Comparison of ENCODE assay signal across 10 cellular contexts in the genomic region with DNA sequence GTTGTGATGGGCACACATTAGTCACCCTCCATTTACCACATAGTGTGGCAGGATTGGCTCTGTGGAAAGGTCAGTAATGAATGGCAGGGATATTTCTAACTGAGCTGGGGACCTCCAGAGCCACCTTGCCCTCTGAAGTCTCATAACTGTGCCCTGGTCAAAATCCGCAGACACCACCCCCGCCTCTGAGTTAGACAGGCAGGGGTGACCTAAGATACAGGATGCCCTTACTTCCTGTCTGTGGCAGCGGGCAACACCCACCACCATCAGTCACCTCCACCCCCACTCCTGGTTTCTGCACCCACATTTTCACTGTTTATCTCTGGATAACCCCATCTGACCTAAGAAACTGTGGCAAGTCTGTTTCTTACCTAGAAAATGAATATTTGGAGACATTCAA. TPM values are rescaled to one million over a fixed set of nuclear protein-coding genes. Genes with fewer than 3 reads are reported as not detected.
A peak's percentile ranks its signal among the peaks of the same experiment; 100 is the strongest.
DNase-seq lines count a peak whose midpoint lies in the region; ATAC-seq and TF ChIP-seq lines count a peak whose summit lies in the region.
"Had no signal": no experiment of that assay in that cellular context is flagged by ENCODE, and none has a peak within 500 bp of the region (broad histone marks: within the 10 kb centered on the region; RNA-seq: fewer than 3 reads in every experiment).

No MANE protein-coding gene starts in this region.

- POLR2A ChIA-PET in MCF 10A (lab: Yijun Ruan, JAX) = interaction anchor here (0.6 to 2.7 kb wide), 3 partner anchors 11 to 489 kb away, joined by 3 to 9 read pairs (median 3); no protein-coding TSS in a partner anchor

- no peak for TF ChIP-seq POLR2A in sigmoid colon (IDR thresholded peaks at IDR 0.05)

- intact Hi-C loops in MCF 10A (cut with micrococcal nuclease) (no loop called here), mammary epithelial cell (cut with micrococcal nuclease) (no loop called here), sigmoid colon (cut with DNase I) (no loop called here)

- H3K27ac ChIP-seq in mammary epithelial cell (ENCODE audit: insufficient read depth, low read depth, low read length) = no peak overlapping the region
- H3K27ac ChIP-seq in sigmoid colon = no peak overlapping the region
- H3K27ac ChIP-seq: right atrium auricular region had no signal

- H3K36me3 ChIP-seq in mammary epithelial cell (ENCODE audit: insufficient read depth, low read length) (no peaks in the 10 kb centered on the region), sigmoid colon (no peaks in the 10 kb centered on the region)
- H3K36me3 ChIP-seq: right atrium auricular region had no signal

- DNase-seq in MCF 10A (ENCODE audit: unreplicated experiment) (no peak), mammary epithelial cell (no peak), T-helper 9 cell (peak; percentile 37), sigmoid colon (no peak), kidney tubule cell (ENCODE audit: low spot score) (no peak), NCI-H446 treated with DMSO at 0.1 percent for 48 hours (lab: John Stamatoyannopoulos, UW) (no peak)
- DNase-seq in stimulated activated naive CD8-positive, alpha-beta T cell treated with anti-CD3 and anti-CD28 coated beads, Interleukin-15, amount 100 ng/mL, for 72 hours = peak; percentile 64 to 93

- no peak overlapping the region for H3K4me3 ChIP-seq in mammary epithelial cell (replicated peaks in 1 of 3; ENCODE audit: insufficient read depth in 1 of 3, low read depth in 2 of 3, low read length in 3 of 3)
- no peak overlapping the region for H3K4me3 ChIP-seq in sigmoid colon
- H3K4me3 ChIP-seq: K562, right atrium auricular region had no signal

- H3K27ac Mint-ChIP-seq in MCF 10A (ENCODE audit: low read depth, unreplicated experiment) (peak overlapping the region; percentile 4), brain (peak overlapping the region; percentile 38 to 90 (median 73))
- H3K27ac Mint-ChIP-seq in stimulated activated naive CD8-positive, alpha-beta T cell treated with anti-CD3 and anti-CD28 coated beads, Interleukin-15, amount 100 ng/mL, for 72 hours = peak overlapping the region; percentile 51 to 89

- no peaks in the 10 kb centered on the region for H3K79me2 ChIP-seq in mammary epithelial cell (ENCODE audit: insufficient read depth, low read length)

- no peak overlapping the region for H3K9ac ChIP-seq in mammary epithelial cell (ENCODE audit: insufficient read depth, low read length)

- BruUV-seq in MCF 10A (replicated peaks; lab: Mats Ljungman, UMichigan) = no TSS peak
- no TSS peak for BruUV-seq in mammary epithelial cell (replicated peaks; lab: Mats Ljungman, UMichigan)

- peak; percentile 98 for ATAC-seq in stimulated activated naive CD8-positive, alpha-beta T cell treated with anti-CD3 and anti-CD28 coated beads, Interleukin-15, amount 100 ng/mL, for 72 hours
- ATAC-seq: K562 had no signal

- no peaks in the 10 kb centered on the region for H4K20me1 ChIP-seq in mammary epithelial cell (ENCODE audit: insufficient read depth, low read length)

- H3K4me3 Mint-ChIP-seq in MCF 10A (ENCODE audit: unreplicated experiment) (no peak overlapping the region), brain (no peak overlapping the region)
- H3K4me3 Mint-ChIP-seq in stimulated activated naive CD8-positive, alpha-beta T cell treated with anti-CD3 and anti-CD28 coated beads, Interleukin-15, amount 100 ng/mL, for 72 hours = peak overlapping the region; percentile 24 to 67

- no peak overlapping the region for H2AFZ ChIP-seq in mammary epithelial cell (ENCODE audit: low read depth, low read length)

- CTCF ChIA-PET in MCF 10A (lab: Yijun Ruan, JAX) (interaction anchor here (0.5 to 8.2 kb wide), 5 partner anchors 18 to 154 kb away, joined by 3 to 42 read pairs (median 3); no protein-coding TSS in a partner anchor), mammary epithelial cell (lab: Charles Lee; ENCODE audit: low non-redundant PET) (no interaction called here)

- H3K27me3 Mint-ChIP-seq in MCF 10A (ENCODE audit: insufficient read depth, unreplicated experiment) (no peaks in the 10 kb centered on the region), brain (peaks cover 8% of the 10 kb centered on the region)
- H3K27me3 Mint-ChIP-seq in stimulated activated naive CD8-positive, alpha-beta T cell treated with anti-CD3 and anti-CD28 coated beads, Interleukin-15, amount 100 ng/mL, for 72 hours = peaks cover 54% of the 10 kb centered on the region

- H3K4me2 ChIP-seq in mammary epithelial cell (ENCODE audit: insufficient read depth, low read depth, low read length) = no peak overlapping the region

- TF ChIP-seq EP300 in sigmoid colon (IDR thresholded peaks at IDR 0.05) = no peak

- H3K4me1 Mint-ChIP-seq in MCF 10A (ENCODE audit: insufficient read depth, unreplicated experiment) = peaks cover 33% of the 10 kb centered on the region
- H3K4me1 Mint-ChIP-seq in brain = peaks cover 81% of the 10 kb centered on the region
- H3K4me1 Mint-ChIP-seq in stimulated activated naive CD8-positive, alpha-beta T cell treated with anti-CD3 and anti-CD28 coated beads, Interleukin-15, amount 100 ng/mL, for 72 hours = peaks cover 75% of the 10 kb centered on the region

- dilution Hi-C loops in mammary epithelial cell (cut with HindIII; ENCODE audit: low sequenced_read_pairs) = loop anchor here (5.0 kb wide), 1 partner anchor 43 kb away; no protein-coding TSS in a partner anchor

- in situ Hi-C loops in mammary epithelial cell (cut with MboI; ENCODE audit: low sequenced_read_pairs in 2 of 2) = no loop called here

- H3K9me3 Mint-ChIP-seq in MCF 10A (ENCODE audit: unreplicated experiment) (no peaks in the 10 kb centered on the region), brain (peaks cover 0 to 9% (median 0%) of the 10 kb centered on the region in 5 experiments)
- no peaks in the 10 kb centered on the region for H3K9me3 Mint-ChIP-seq in stimulated activated naive CD8-positive, alpha-beta T cell treated with anti-CD3 and anti-CD28 coated beads, Interleukin-15, amount 100 ng/mL, for 72 hours

- H3K27me3 ChIP-seq in mammary epithelial cell (ENCODE audit: insufficient read depth, low read length) (no peaks in the 10 kb centered on the region), sigmoid colon (no peaks in the 10 kb centered on the region)
- H3K27me3 ChIP-seq: right atrium auricular region had no signal

- peaks cover 16% of the 10 kb centered on the region for H3K4me1 ChIP-seq in mammary epithelial cell (ENCODE audit: insufficient read depth, low read length)
- peaks cover 0 to 8% (median 0%) of the 10 kb centered on the region in 4 donors for H3K4me1 ChIP-seq in sigmoid colon

- TF ChIP-seq CTCF in MCF 10A (IDR thresholded peaks at IDR 0.05; ENCODE audit: unreplicated experiment) (no peak), mammary epithelial cell (conservative IDR thresholded peaks at IDR 0.05 in 1 of 2, IDR thresholded peaks at IDR 0.05 in 1 of 2; ENCODE audit: extremely low read depth in 1 of 2, insufficient read depth in 1 of 2, low read depth in 1 of 2, low read length in 2 of 2) (no peak), brain (conservative IDR thresholded peaks at IDR 0.05) (no peak), sigmoid colon (IDR thresholded peaks at IDR 0.05) (no peak)

- H3K36me3 Mint-ChIP-seq in MCF 10A (ENCODE audit: insufficient read depth, unreplicated experiment) = no peaks in the 10 kb centered on the region
- H3K36me3 Mint-ChIP-seq in brain = no peaks in the 10 kb centered on the region

- H3K9me3 ChIP-seq in mammary epithelial cell (replicated peaks; ENCODE audit: insufficient read depth, low read length) (no peaks in the 10 kb centered on the region), sigmoid colon (no peaks in the 10 kb centered on the region)
- H3K9me3 ChIP-seq: right atrium auricular region had no signal

- 94% methylated on average over 3 of the region's 3 CpGs for WGBS in mammary epithelial cell (ENCODE audit: low coverage, missing lambda C conversion rate)
- WGBS in sigmoid colon, 2 donors = 45 to 78% methylated on average over 3 of the region's 3 CpGs

RNA-seq across cellular contexts. Expression of gene RGS16, which starts 25.5 kb away (rescaled TPM):
- total RNA-seq in MCF 10A (2022) (11.9 and 13.7 TPM in 2 replicates), mammary epithelial cell (under 1 TPM; 0.33 to 0.52 TPM), sigmoid colon (10 to 100 TPM in 1 of 4 donors, 1 to 10 TPM in 2, under 1 TPM in 1; 0.83 to 12.4 (median 2.6) TPM)
- polyA plus RNA-seq in mammary epithelial cell (0.80 TPM), brain (ENCODE audit: insufficient read depth, low read depth, low replicate concordance) (58.8 TPM), sigmoid colon (1 to 10 TPM in 2 of 3 donors, under 1 TPM in 1; 0.46 to 4.4 (median 1.2) TPM)
- 3.0 TPM for polyA minus RNA-seq in mammary epithelial cell

RNA-seq across cellular contexts. Expression of gene RNASEL, which starts 40.6 kb away (rescaled TPM):
- 4.2 and 8.0 TPM in 2 replicates for total RNA-seq in MCF 10A (2022)
- 1 to 10 TPM; 3.0 to 3.5 TPM for total RNA-seq in mammary epithelial cell
- polyA plus RNA-seq in mammary epithelial cell = 3.0 TPM
- polyA minus RNA-seq in mammary epithelial cell = 2.2 TPM
- polyA plus RNA-seq in brain (ENCODE audit: insufficient read depth, low read depth, low replicate concordance) = 1.4 TPM
- total RNA-seq in sigmoid colon = 1 to 10 TPM; 6.2 to 10.0 (median 7.5) TPM
- polyA plus RNA-seq in sigmoid colon = 1 to 10 TPM; 6.0 to 8.1 (median 7.4) TPM

RNA-seq across cellular contexts. Expression of gene RGS8, which starts 54.7 kb away (rescaled TPM):
- not detected in 2 replicates for total RNA-seq in MCF 10A (2022)
- total RNA-seq in mammary epithelial cell = not detected
- not detected for polyA plus RNA-seq in mammary epithelial cell
- not detected for polyA minus RNA-seq in mammary epithelial cell
- polyA plus RNA-seq in brain (ENCODE audit: insufficient read depth, low read depth, low replicate concordance) = 9.7 TPM
- total RNA-seq in sigmoid colon = under 1 TPM in 1 of 4 donors, not detected in 3; 0.54 TPM
- polyA plus RNA-seq in sigmoid colon = under 1 TPM in 2 of 3 donors, not detected in 1; under 0.01 to 0.04 TPM
- total RNA-seq: K562 had no signal
- polyA plus RNA-seq: K562 had no signal

Comparison
In these comparisons a context has a peak if more than half of its experiments do, and no peak if none do; other contexts are left out.
1. DNase-seq: peak in T-helper 9 cell (single experiment) and stimulated activated naive CD8-positive, alpha-beta T cell treated with anti-CD3 and anti-CD28 coated beads, Interleukin-15, amount 100 ng/mL, for 72 hours (2 of 2); none in MCF 10A (single experiment), mammary epithelial cell (single experiment), sigmoid colon (single experiment), kidney tubule cell (single experiment) and NCI-H446 treated with DMSO at 0.1 percent for 48 hours (single experiment).
2. H3K27ac Mint-ChIP-seq: peak in every context shown above with its lines; median percentile 73 in brain; 70 in stimulated activated naive CD8-positive, alpha-beta T cell treated with anti-CD3 and anti-CD28 coated beads, Interleukin-15, amount 100 ng/mL, for 72 hours; 4 in MCF 10A.
3. H3K4me3 Mint-ChIP-seq: peak in stimulated activated naive CD8-positive, alpha-beta T cell treated with anti-CD3 and anti-CD28 coated beads, Interleukin-15, amount 100 ng/mL, for 72 hours (2 of 2); none in MCF 10A (single experiment) and brain (0 of 5).